ENCODE assay signal across 8 cellular contexts in genomic region chr19:53467138-53467502, GRCh38. TPM values are rescaled to one million over a fixed set of nuclear protein-coding genes. Genes with fewer than 3 reads are reported as not detected.
A peak's percentile ranks its signal among the peaks of the same experiment; 100 is the strongest.
DNase-seq lines count a peak whose midpoint lies in the region; ATAC-seq and TF ChIP-seq lines count a peak whose summit lies in the region.

No MANE protein-coding gene starts in this region.

- H3K27ac ChIP-seq in DND-41 (ENCODE audit: low read length) (0 out of 2 replicates have a peak overlapping the region, but pooled peaks have one; percentile 15), hepatocyte (peak overlapping the region; percentile 50), skin epidermis (peak overlapping the region in 6 of 21 experiments; percentile 20 to 88 (median 68))

- POLR2A ChIA-PET in activated CD8-positive, alpha-beta T cell treated with anti-CD3 and anti-CD28 coated beads for 36 hours (lab: Charles Lee): no interaction called here

- CTCF ChIA-PET in activated CD8-positive, alpha-beta T cell treated with anti-CD3 and anti-CD28 coated beads for 36 hours (lab: Charles Lee): no interaction called here

- peak overlapping the region; percentile 88 for H3K4me3 Mint-ChIP-seq in activated CD8-positive, alpha-beta T cell treated with anti-CD3 and anti-CD28 coated beads for 36 hours

- H2AFZ ChIP-seq in DND-41 (ENCODE audit: low read depth, low read length) (peak overlapping the region; percentile 75), hepatocyte (peak overlapping the region; percentile 78)

- peak overlapping the region; percentile 76 for H3K4me2 ChIP-seq in DND-41 (ENCODE audit: insufficient read depth, low read length)
- peak overlapping the region; percentile 95 for H3K4me2 ChIP-seq in hepatocyte

- H3K36me3 ChIP-seq in DND-41 (ENCODE audit: insufficient read depth, low read length): peaks cover 2% of the 10 kb centered on the region; the same call in 1 of the 2 replicates
- H3K36me3 ChIP-seq in hepatocyte (replicated peaks; ENCODE audit: insufficient read depth, low read depth): no peaks in the 10 kb centered on the region

- H3K27ac Mint-ChIP-seq in activated CD8-positive, alpha-beta T cell treated with anti-CD3 and anti-CD28 coated beads for 36 hours: peak overlapping the region; percentile 91

- H3K4me1 ChIP-seq in DND-41 (ENCODE audit: insufficient read depth, low read length): peaks cover 34% of the 10 kb centered on the region
- H3K4me1 ChIP-seq in hepatocyte (ENCODE audit: insufficient read depth): peaks cover 5% of the 10 kb centered on the region

- TF ChIP-seq CTCF in DND-41 (IDR thresholded peaks at IDR 0.05; ENCODE audit: borderline replicate concordance, extremely low read depth, low read length, poor library complexity, severe bottlenecking): no peak
- no peak for TF ChIP-seq CTCF in activated CD8-positive, alpha-beta T cell treated with anti-CD3 and anti-CD28 coated beads for 36 hours (IDR thresholded peaks at IDR 0.05)
- TF ChIP-seq CTCF in hepatocyte (IDR thresholded peaks at IDR 0.05; ENCODE audit: poor library complexity): no peak

- H3K4me1 Mint-ChIP-seq in activated CD8-positive, alpha-beta T cell treated with anti-CD3 and anti-CD28 coated beads for 36 hours (ENCODE audit: low read depth): peaks cover 18% of the 10 kb centered on the region

- H3K79me2 ChIP-seq in DND-41 (ENCODE audit: insufficient read depth, low read length) (peaks cover 38% of the 10 kb centered on the region), hepatocyte (peaks cover 24% of the 10 kb centered on the region)

- WGBS in hepatocyte (ENCODE audit: low lambda C conversion rate, missing lambda C conversion rate): under 1% methylated on average over 17 of the region's 18 CpGs

- H4K20me1 ChIP-seq in DND-41 (ENCODE audit: insufficient read depth, low read length) (no peaks in the 10 kb centered on the region), hepatocyte (ENCODE audit: insufficient read depth, poor library complexity, severe bottlenecking) (no peaks in the 10 kb centered on the region)

- H3K27me3 Mint-ChIP-seq in activated CD8-positive, alpha-beta T cell treated with anti-CD3 and anti-CD28 coated beads for 36 hours: peaks cover 21% of the 10 kb centered on the region

- H3K27me3 ChIP-seq in DND-41 (ENCODE audit: insufficient read depth, low read length, poor library complexity): no peaks in the 10 kb centered on the region
- H3K27me3 ChIP-seq in hepatocyte: no peaks in the 10 kb centered on the region

- H3K9me3 ChIP-seq in DND-41 (ENCODE audit: insufficient read depth, low read length, severe bottlenecking) (no peaks in the 10 kb centered on the region), hepatocyte (ENCODE audit: low read depth) (no peaks in the 10 kb centered on the region)

- H3K4me3 ChIP-seq in DND-41 (ENCODE audit: low read depth in 1 of 2, low read length in 2 of 2) (peak overlapping the region; percentile 60 to 74; a peak in 3 of 4 replicates), hepatocyte (peak overlapping the region; percentile 65), skin epidermis (peak overlapping the region; percentile 48 to 75 (median 65))

- intact Hi-C loops in activated CD8-positive, alpha-beta T cell treated with anti-CD3 and anti-CD28 coated beads for 36 hours (cut with micrococcal nuclease): no loop called here

- peaks cover 26% of the 10 kb centered on the region for H3K9me3 Mint-ChIP-seq in activated CD8-positive, alpha-beta T cell treated with anti-CD3 and anti-CD28 coated beads for 36 hours

- H3K9ac ChIP-seq in DND-41 (ENCODE audit: low read depth, low read length): peak overlapping the region; percentile 72

- no peaks in the 10 kb centered on the region for H3K9me2 ChIP-seq in hepatocyte (replicated peaks; ENCODE audit: insufficient read depth)

- ATAC-seq in DND-41 (ENCODE audit: insufficient read depth, low read depth) (peak; percentile 38), HG02798 (IDR thresholded peaks at IDR 0.05; ENCODE audit: poor library complexity, unreplicated experiment) (peak; percentile 6)
- peak; percentile 11 for ATAC-seq in activated CD8-positive, alpha-beta T cell treated with anti-CD3 and anti-CD28 coated beads for 36 hours

- H3K36me3 Mint-ChIP-seq in activated CD8-positive, alpha-beta T cell treated with anti-CD3 and anti-CD28 coated beads for 36 hours (ENCODE audit: low read depth): peaks cover 47% of the 10 kb centered on the region

- DNase-seq in DND-41 (no peak), hepatocyte (ENCODE audit: low spot score) (peak; percentile 28), NCI-H510A treated with DMSO at 0.1 percent for 48 hours (lab: John Stamatoyannopoulos, UW) (no peak), retina (no peak)
- DNase-seq in activated CD8-positive, alpha-beta T cell treated with anti-CD3 and anti-CD28 coated beads for 36 hours: peak; percentile 18
- no peak for DNase-seq in activated CD4-positive, alpha-beta T cell treated with anti-CD3 and anti-CD28 coated beads for 4 hours

RNA-seq across cellular contexts. Expression of gene ZNF813, which starts 0.4 kb away (rescaled TPM):
- 1 to 10 TPM; 6.0 to 7.8 TPM for total RNA-seq in activated CD8-positive, alpha-beta T cell treated with anti-CD3 and anti-CD28 coated beads for 36 hours
- 7.7 and 8.6 TPM in 2 replicates for total RNA-seq in hepatocyte
- polyA plus RNA-seq in hepatocyte: 2.3 and 2.8 TPM in 2 replicates

RNA-seq across cellular contexts. Expression of gene ZNF761, which starts 35.3 kb away (rescaled TPM):
- total RNA-seq in activated CD8-positive, alpha-beta T cell treated with anti-CD3 and anti-CD28 coated beads for 36 hours: 10 to 100 TPM; 14.0 to 14.1 TPM
- total RNA-seq in hepatocyte: 27.7 and 28.1 TPM in 2 replicates
- polyA plus RNA-seq in hepatocyte: 11.5 and 13.5 TPM in 2 replicates

Comparison
In these comparisons a context has a peak if more than half of its experiments do, and no peak if none do; other contexts are left out.
1. DNase-seq: peak in activated CD8-positive, alpha-beta T cell treated with anti-CD3 and anti-CD28 coated beads for 36 hours (single experiment) and hepatocyte (single experiment); none in DND-41 (single experiment), NCI-H510A treated with DMSO at 0.1 percent for 48 hours (single experiment), retina (single experiment) and activated CD4-positive, alpha-beta T cell treated with anti-CD3 and anti-CD28 coated beads for 4 hours (0 of 2).
2. Peak in every context shown above with its lines, with median percentiles within 50 percentile points of each other: ATAC-seq and H3K4me3 ChIP-seq.